Comparison of ENCODE assay signal across 14 cellular contexts in genomic region chr20:33404281-33404680, GRCh38.
"Had no signal": no experiment of that assay in that cellular context is flagged by ENCODE, and none has a peak within 500 bp of the region (broad histone marks: within the 10 kb centered on the region; RNA-seq: fewer than 3 reads in every experiment).

No MANE protein-coding gene starts in this region.

- DNase-seq: activated CD4-positive, alpha-beta T cell treated with anti-CD3 and anti-CD28 coated beads for 48 hours; activated CD8-positive, alpha-beta T cell treated with anti-CD3 and anti-CD28 coated beads for 36 hours; activated gamma-delta T cell; activated naive CD8-positive, alpha-beta T cell treated with anti-CD3 and anti-CD28 coated beads for 36 hours; activated T-cell treated with anti-CD3 and anti-CD28 coated beads, Interleukin-2, amount 50 U/mL, for 4 hours; brain microvascular endothelial cell; dermis blood vessel endothelial cell; kidney; left lung; psoas muscle had no signal

- H3K4me3 ChIP-seq: left lung, mucosa of descending colon, psoas muscle, SK-N-MC, thoracic aorta had no signal

- H3K9me3 Mint-ChIP-seq: activated CD8-positive, alpha-beta T cell treated with anti-CD3 and anti-CD28 coated beads for 36 hours; activated naive CD8-positive, alpha-beta T cell treated with anti-CD3 and anti-CD28 coated beads for 36 hours; activated T-cell treated with anti-CD3 and anti-CD28 coated beads, Interleukin-2, amount 50 U/mL, for 4 hours had no signal

- H3K36me3 ChIP-seq: brain microvascular endothelial cell had no signal

- ATAC-seq: activated CD8-positive, alpha-beta T cell treated with anti-CD3 and anti-CD28 coated beads for 36 hours; activated T-cell treated with anti-CD3 and anti-CD28 coated beads, Interleukin-2, amount 50 U/mL, for 4 hours; left lung; mucosa of descending colon; psoas muscle; sciatic nerve had no signal

- H3K27ac ChIP-seq: brain microvascular endothelial cell, left lung, psoas muscle, SK-N-MC, thoracic aorta had no signal

- H3K9me3 ChIP-seq: left lung, mucosa of descending colon, psoas muscle, thoracic aorta had no signal

- H3K27me3 Mint-ChIP-seq: activated CD8-positive, alpha-beta T cell treated with anti-CD3 and anti-CD28 coated beads for 36 hours; activated naive CD8-positive, alpha-beta T cell treated with anti-CD3 and anti-CD28 coated beads for 36 hours had no signal

- H3K4me3 Mint-ChIP-seq: activated CD8-positive, alpha-beta T cell treated with anti-CD3 and anti-CD28 coated beads for 36 hours; activated naive CD8-positive, alpha-beta T cell treated with anti-CD3 and anti-CD28 coated beads for 36 hours had no signal

- H3K27ac Mint-ChIP-seq: activated CD8-positive, alpha-beta T cell treated with anti-CD3 and anti-CD28 coated beads for 36 hours; activated naive CD8-positive, alpha-beta T cell treated with anti-CD3 and anti-CD28 coated beads for 36 hours had no signal

- FAIRE-seq: kidney had no signal

- H3K27me3 ChIP-seq: brain microvascular endothelial cell, left lung had no signal
